11 cellular contexts compared by ENCODE assay signal in genomic region chr20:3082955-3083952, GRCh38. TPM values are rescaled to one million over a fixed set of nuclear protein-coding genes. Genes with fewer than 3 reads are reported as not detected.
DNase-seq lines count a peak whose midpoint lies in the region; ATAC-seq lines count a peak whose summit lies in the region.
"Had no signal": no experiment of that assay in that cellular context is flagged by ENCODE, and none has a peak within 500 bp of the region (broad histone marks: within the 10 kb centered on the region; RNA-seq: fewer than 3 reads in every experiment).

No MANE protein-coding gene starts in this region.

- ATAC-seq in activated T-cell treated with anti-CD3 and anti-CD28 coated beads, Interleukin-2, amount 50 U/mL, for 4 hours, result peak; percentile 37 to 49
- ATAC-seq in stimulated activated memory B cell treated with anti-CD40 and anti-IgM and Interleukin-4, amounts not matched to agents 10 μg/mL and 1 μg/mL and 100 μg/mL, for 72 hours, result no peak

- no peak for DNase-seq in T-helper 2 cell treated with Interferon-gamma antibody and Interleukin-4, amounts not matched to agents 5 μg/mL and 100 μg/mL, for 36 hours (ENCODE audit: low spot score)
- DNase-seq in T-helper 2 cell, result no peak
- DNase-seq in activated T-cell treated with anti-CD3 and anti-CD28 coated beads, Interleukin-2, amount 50 U/mL, for 4 hours, result no peak
- peak; percentile 65 for DNase-seq in iPS-NIHi7 (ENCODE audit: extremely low spot score)
- no peak for DNase-seq in COLO668 (lab: John Stamatoyannopoulos, UW; ENCODE audit: unreplicated experiment)
- no peak for DNase-seq in HPDE6-E6E7 (ENCODE audit: extremely low spot score)
- no peak for DNase-seq in mesenteric fat pad (ENCODE audit: low spot score)
- DNase-seq: NCI-H2029 had no signal

- H3K9me3 Mint-ChIP-seq in T-helper 2 cell treated with Interferon-gamma antibody and Interleukin-4, amounts not matched to agents 5 μg/mL and 100 μg/mL, for 36 hours, result no peaks in the 10 kb centered on the region
- no peaks in the 10 kb centered on the region for H3K9me3 Mint-ChIP-seq in activated T-cell treated with anti-CD3 and anti-CD28 coated beads, Interleukin-2, amount 50 U/mL, for 4 hours
- no peaks in the 10 kb centered on the region for H3K9me3 Mint-ChIP-seq in stimulated activated memory B cell treated with anti-CD40 and anti-IgM and Interleukin-4, amounts not matched to agents 10 μg/mL and 1 μg/mL and 100 μg/mL, for 72 hours

- H3K4me3 Mint-ChIP-seq in T-helper 2 cell treated with Interferon-gamma antibody and Interleukin-4, amounts not matched to agents 5 μg/mL and 100 μg/mL, for 36 hours, result peak overlapping the region; percentile 41
- no peak overlapping the region for H3K4me3 Mint-ChIP-seq in activated T-cell treated with anti-CD3 and anti-CD28 coated beads, Interleukin-2, amount 50 U/mL, for 4 hours
- peak overlapping the region; percentile 68 for H3K4me3 Mint-ChIP-seq in stimulated activated memory B cell treated with anti-CD40 and anti-IgM and Interleukin-4, amounts not matched to agents 10 μg/mL and 1 μg/mL and 100 μg/mL, for 72 hours

- no peak overlapping the region for H3K27ac Mint-ChIP-seq in T-helper 2 cell treated with Interferon-gamma antibody and Interleukin-4, amounts not matched to agents 5 μg/mL and 100 μg/mL, for 36 hours
- no peak overlapping the region for H3K27ac Mint-ChIP-seq in stimulated activated memory B cell treated with anti-CD40 and anti-IgM and Interleukin-4, amounts not matched to agents 10 μg/mL and 1 μg/mL and 100 μg/mL, for 72 hours

- peaks cover 49% of the 10 kb centered on the region for H3K27me3 Mint-ChIP-seq in T-helper 2 cell treated with Interferon-gamma antibody and Interleukin-4, amounts not matched to agents 5 μg/mL and 100 μg/mL, for 36 hours (ENCODE audit: low read depth)
- peaks cover 43% of the 10 kb centered on the region for H3K27me3 Mint-ChIP-seq in activated T-cell treated with anti-CD3 and anti-CD28 coated beads, Interleukin-2, amount 50 U/mL, for 4 hours (ENCODE audit: low read depth)
- peaks cover 68% of the 10 kb centered on the region for H3K27me3 Mint-ChIP-seq in stimulated activated memory B cell treated with anti-CD40 and anti-IgM and Interleukin-4, amounts not matched to agents 10 μg/mL and 1 μg/mL and 100 μg/mL, for 72 hours

- no peaks in the 10 kb centered on the region for H3K36me3 Mint-ChIP-seq in T-helper 2 cell treated with Interferon-gamma antibody and Interleukin-4, amounts not matched to agents 5 μg/mL and 100 μg/mL, for 36 hours (ENCODE audit: low read depth)
- H3K36me3 Mint-ChIP-seq in activated T-cell treated with anti-CD3 and anti-CD28 coated beads, Interleukin-2, amount 50 U/mL, for 4 hours (ENCODE audit: insufficient read depth), result no peaks in the 10 kb centered on the region
- H3K36me3 Mint-ChIP-seq in stimulated activated memory B cell treated with anti-CD40 and anti-IgM and Interleukin-4, amounts not matched to agents 10 μg/mL and 1 μg/mL and 100 μg/mL, for 72 hours, result no peaks in the 10 kb centered on the region

- peaks cover 5% of the 10 kb centered on the region for H3K4me1 Mint-ChIP-seq in T-helper 2 cell treated with Interferon-gamma antibody and Interleukin-4, amounts not matched to agents 5 μg/mL and 100 μg/mL, for 36 hours (ENCODE audit: low read depth)
- H3K4me1 Mint-ChIP-seq in activated T-cell treated with anti-CD3 and anti-CD28 coated beads, Interleukin-2, amount 50 U/mL, for 4 hours (ENCODE audit: low read depth), result peaks cover 10% of the 10 kb centered on the region
- peaks cover 13% of the 10 kb centered on the region for H3K4me1 Mint-ChIP-seq in stimulated activated memory B cell treated with anti-CD40 and anti-IgM and Interleukin-4, amounts not matched to agents 10 μg/mL and 1 μg/mL and 100 μg/mL, for 72 hours

RNA-seq across cellular contexts. Expression of gene AVP, which starts 1.3 kb away (rescaled TPM):
- total RNA-seq in activated T-cell treated with anti-CD3 and anti-CD28 coated beads, Interleukin-2, amount 50 U/mL, for 4 hours, result not detected
- total RNA-seq in mesenteric fat pad, result 0.96 TPM
- total RNA-seq: lung microvascular endothelial cell, SK-MEL-5 had no signal

RNA-seq across cellular contexts. Expression of gene OXT, which starts 11.8 kb away (rescaled TPM):
- total RNA-seq in activated T-cell treated with anti-CD3 and anti-CD28 coated beads, Interleukin-2, amount 50 U/mL, for 4 hours, result under 1 TPM in 1 of 3 donors, not detected in 2; 0.60 TPM
- 1.5 TPM for total RNA-seq in mesenteric fat pad
- total RNA-seq: lung microvascular endothelial cell, SK-MEL-5 had no signal

RNA-seq across cellular contexts. Expression of gene MRPS26, which starts 37.4 kb away (rescaled TPM):
- total RNA-seq in activated T-cell treated with anti-CD3 and anti-CD28 coated beads, Interleukin-2, amount 50 U/mL, for 4 hours, result 100 to 1,000 TPM; 117 to 148 (median 124) TPM
- 36.5 TPM for total RNA-seq in mesenteric fat pad

RNA-seq across cellular contexts. Expression of gene GNRH2, which starts 39.8 kb away (rescaled TPM):
- total RNA-seq in activated T-cell treated with anti-CD3 and anti-CD28 coated beads, Interleukin-2, amount 50 U/mL, for 4 hours, result 1 to 10 TPM in 1 of 3 donors, under 1 TPM in 2; 0.46 to 3.0 (median 0.90) TPM
- total RNA-seq in mesenteric fat pad, result not detected
- total RNA-seq: lung microvascular endothelial cell, SK-MEL-5 had no signal
